ENCODE assay signal across 8 cellular contexts in the genomic region with DNA sequence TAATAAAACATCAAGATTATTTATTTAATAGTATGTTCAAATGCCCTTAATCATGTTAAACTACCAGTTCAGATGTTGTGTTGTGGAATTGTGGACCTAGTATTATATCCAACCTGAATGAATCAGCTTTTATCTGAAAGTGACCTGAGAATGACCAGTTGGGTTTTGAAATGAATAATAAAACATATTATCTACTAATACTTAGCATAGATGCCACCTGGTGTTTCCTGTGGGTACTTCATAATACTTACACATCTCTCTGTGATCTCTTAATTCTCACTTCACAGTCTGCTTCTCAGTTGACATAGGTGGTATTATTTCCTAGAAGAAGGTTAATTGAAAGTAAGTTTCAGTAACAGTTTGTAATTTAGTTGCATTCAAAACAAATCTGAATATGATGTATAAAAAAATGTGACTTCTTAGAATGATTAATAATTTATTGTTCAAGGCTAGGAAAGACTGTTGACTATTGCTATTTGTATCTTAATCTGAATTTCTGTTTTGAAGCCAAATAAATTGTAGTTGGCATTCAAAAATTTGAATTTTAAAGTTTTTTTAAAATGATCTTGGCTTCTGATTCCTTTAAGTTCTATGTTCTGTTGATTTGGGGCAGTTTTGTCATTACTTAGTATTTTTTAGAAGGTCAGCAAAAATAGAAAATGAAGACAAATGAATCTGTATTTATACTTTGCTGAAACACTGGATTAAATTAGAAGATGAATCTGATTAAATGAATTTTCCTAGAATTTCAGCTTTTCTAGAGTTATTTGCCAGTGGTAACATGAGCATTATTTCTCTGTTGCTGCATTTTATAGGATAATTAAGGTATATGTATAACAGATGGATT. TPM values are rescaled to one million over a fixed set of nuclear protein-coding genes. Genes with fewer than 3 reads are reported as not detected.
DNase-seq lines count a peak whose midpoint lies in the region; ATAC-seq and TF ChIP-seq lines count a peak whose summit lies in the region.

No MANE protein-coding gene starts in this region.

- DNase-seq in cardiac muscle cell (ENCODE audit: low read depth in 1 of 2, low spot score in 1 of 2) = peak; percentile 60 to 70
- no peak for DNase-seq in Right ventricle myocardium superior
- DNase-seq in HuH-7.5 (ENCODE audit: low spot score) = peak; percentile 25
- peak; percentile 63 for DNase-seq in SW480 (ENCODE audit: low spot score)
- DNase-seq in foreskin fibroblast = peak; percentile 13 to 58
- peak; percentile 34 for DNase-seq in retinal pigment epithelial cell (ENCODE audit: low read depth)
- DNase-seq in NCI-H1048 (lab: John Stamatoyannopoulos, UW) = no peak

- peak; percentile 55 for TF ChIP-seq CTCF in cardiac muscle cell (IDR thresholded peaks at IDR 0.05; ENCODE audit: low read depth, low read length)
- peak; percentile 57 for TF ChIP-seq CTCF in foreskin fibroblast (IDR thresholded peaks at IDR 0.05; ENCODE audit: low read depth, low read length)
- TF ChIP-seq CTCF in retinal pigment epithelial cell (conservative IDR thresholded peaks at IDR 0.05; ENCODE audit: low read depth, low read length) = peak; percentile 53

- no peaks in the 10 kb centered on the region for H3K4me1 ChIP-seq in cardiac muscle cell (ENCODE audit: low read depth)

- no peak overlapping the region for H3K27ac ChIP-seq in cardiac muscle cell

- intact Hi-C loops in Right ventricle myocardium superior (cut with DNase I) = no loop called here

- H3K4me3 ChIP-seq in cardiac muscle cell (no peak overlapping the region), foreskin fibroblast (ENCODE audit: low read depth in 1 of 2, low read length in 2 of 2) (no peak overlapping the region), retinal pigment epithelial cell (ENCODE audit: low read length) (no peak overlapping the region)

- ATAC-seq in Right ventricle myocardium superior (ENCODE audit: poor library complexity) (no peak), GM21528 (IDR thresholded peaks at IDR 0.05; ENCODE audit: low FRiP score, unreplicated experiment) (peak; percentile 80)

- H3K27me3 ChIP-seq in cardiac muscle cell = no peaks in the 10 kb centered on the region

- peaks cover 42% of the 10 kb centered on the region for H3K36me3 ChIP-seq in cardiac muscle cell

- no peaks in the 10 kb centered on the region for H3K9me3 ChIP-seq in cardiac muscle cell (ENCODE audit: low read depth)

RNA-seq across cellular contexts. Expression of gene KIF2A, which starts 48.2 kb away (rescaled TPM):
- total RNA-seq in cardiac muscle cell = 32.2 and 35.4 TPM in 2 replicates
- polyA plus RNA-seq in cardiac muscle cell = 35.5 and 44.7 TPM in 2 replicates
- 10.6 TPM for total RNA-seq in Right ventricle myocardium superior

RNA-seq across cellular contexts. Expression of gene DIMT1, which starts 49.5 kb away (rescaled TPM):
- total RNA-seq in cardiac muscle cell (19.4 and 26.4 TPM in 2 replicates), Right ventricle myocardium superior (17.8 TPM)
- 22.2 and 23.6 TPM in 2 replicates for polyA plus RNA-seq in cardiac muscle cell

RNA-seq across cellular contexts. Expression of gene IPO11, which starts 58.3 kb away (rescaled TPM):
- total RNA-seq in cardiac muscle cell (7.9 and 11.6 TPM in 2 replicates), Right ventricle myocardium superior (29.9 TPM)
- polyA plus RNA-seq in cardiac muscle cell = 14.0 and 17.9 TPM in 2 replicates

Comparison
In these comparisons a context has a peak if more than half of its experiments do, and no peak if none do; other contexts are left out.
1. DNase-seq: peak in cardiac muscle cell (2 of 2), HuH-7.5 (single experiment), SW480 (single experiment), foreskin fibroblast (2 of 2) and retinal pigment epithelial cell (single experiment); none in Right ventricle myocardium superior (single experiment) and NCI-H1048 (single experiment).
2. Peak in every context shown above with its lines, with median percentiles within 50 percentile points of each other: CTCF ChIP-seq.